In the genomic region with DNA sequence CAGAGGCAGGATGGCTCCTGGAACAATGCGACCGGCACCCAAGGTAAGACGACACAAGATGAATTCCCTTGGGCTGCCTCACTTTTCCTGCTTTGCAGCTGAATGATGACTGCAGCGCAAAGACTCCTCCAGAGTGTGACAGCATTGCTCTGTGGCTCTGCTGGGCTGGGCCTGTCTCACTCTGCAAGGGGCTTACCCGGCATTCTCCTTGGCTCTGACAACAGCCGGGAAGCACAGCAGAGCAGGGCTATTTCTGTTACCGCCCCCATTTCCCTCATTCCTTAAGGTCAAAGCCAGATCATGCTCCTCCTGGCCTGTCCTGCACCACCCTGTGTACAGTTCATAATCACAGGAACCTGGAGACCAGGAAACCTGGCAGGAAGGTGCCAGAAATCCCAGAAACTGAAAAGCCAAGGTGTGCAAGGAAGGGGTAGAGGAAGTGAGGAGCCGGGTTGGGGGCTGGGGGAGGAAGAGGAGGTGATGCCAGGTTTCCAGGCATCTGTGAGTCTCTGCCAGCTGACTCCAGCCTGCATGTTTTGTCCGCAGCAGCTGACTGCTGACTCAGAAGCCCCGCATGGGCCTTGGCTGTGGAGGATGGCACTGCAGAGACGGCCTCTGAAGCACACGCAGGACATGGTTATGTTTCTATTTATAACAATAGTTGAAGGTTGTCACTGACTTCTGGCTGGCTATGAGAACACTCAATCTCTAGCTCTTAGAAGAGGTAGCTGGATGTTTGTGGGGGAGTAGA, we compare ENCODE assay signal across 9 cellular contexts.
DNase-seq lines count a peak whose midpoint lies in the region; ATAC-seq and TF ChIP-seq lines count a peak whose summit lies in the region.
"Had no signal": no experiment of that assay in that cellular context is flagged by ENCODE, and none has a peak within 500 bp of the region (broad histone marks: within the 10 kb centered on the region; RNA-seq: fewer than 3 reads in every experiment).

No MANE protein-coding gene starts in this region.

- no TSS peak for BruUV-seq in Calu3 (replicated peaks; lab: Mats Ljungman, UMichigan)

- H3K4me3 Mint-ChIP-seq in osteocyte (ENCODE audit: unreplicated experiment) (peak overlapping the region; percentile 11), Calu3 (ENCODE audit: low read depth, unreplicated experiment) (no peak overlapping the region)
- H3K4me3 Mint-ChIP-seq in naive thymus-derived CD8-positive, alpha-beta T cell = no peak overlapping the region

- H3K27ac ChIP-seq in VCaP = peak overlapping the region; percentile 27
- H3K27ac ChIP-seq: neutrophil had no signal

- H3K36me3 Mint-ChIP-seq in osteocyte (ENCODE audit: unreplicated experiment) (peaks cover 3% of the 10 kb centered on the region), Calu3 (ENCODE audit: insufficient read depth, unreplicated experiment) (no peaks in the 10 kb centered on the region)
- H3K36me3 Mint-ChIP-seq in naive thymus-derived CD8-positive, alpha-beta T cell = peaks cover 0 to 14% (median 4%) of the 10 kb centered on the region in 3 donors

- CTCF ChIA-PET in Calu3 (lab: Charles Lee) = interaction anchor here (0.6 to 0.9 kb wide), 2 partner anchors 165 to 174 kb away, joined by 4 read pairs; no protein-coding TSS in a partner anchor

- DNase-seq in GOT3 (lab: John Stamatoyannopoulos, UW) = peak; percentile 34
- peak; percentile 72 for DNase-seq in glomerular endothelial cell (ENCODE audit: extremely low read depth, low read depth, low spot score)
- DNase-seq in osteocyte (ENCODE audit: extremely low spot score, unreplicated experiment) = no peak
- no peak for DNase-seq in Calu3
- DNase-seq in naive thymus-derived CD8-positive, alpha-beta T cell = no peak

- no peak for TF ChIP-seq POLR2A in GM18505 (IDR thresholded peaks at IDR 0.05; ENCODE audit: borderline replicate concordance, extremely low read depth, insufficient read depth, insufficient read length)

- H3K27ac Mint-ChIP-seq in osteocyte (ENCODE audit: unreplicated experiment) (peak overlapping the region; percentile 92), Calu3 (ENCODE audit: unreplicated experiment) (no peak overlapping the region)
- H3K27ac Mint-ChIP-seq in naive thymus-derived CD8-positive, alpha-beta T cell = no peak overlapping the region

- ATAC-seq in GM18505 (IDR thresholded peaks at IDR 0.05; ENCODE audit: unreplicated experiment) (no peak), GM18858 (IDR thresholded peaks at IDR 0.05; ENCODE audit: unreplicated experiment) (no peak)
- ATAC-seq in naive thymus-derived CD8-positive, alpha-beta T cell = no peak

- no peaks in the 10 kb centered on the region for H3K27me3 Mint-ChIP-seq in osteocyte (ENCODE audit: unreplicated experiment)
- no peaks in the 10 kb centered on the region for H3K27me3 Mint-ChIP-seq in Calu3 (ENCODE audit: unreplicated experiment)
- H3K27me3 Mint-ChIP-seq in naive thymus-derived CD8-positive, alpha-beta T cell = no peaks in the 10 kb centered on the region

- POLR2A ChIA-PET in naive thymus-derived CD8-positive, alpha-beta T cell (lab: Charles Lee) = no interaction called here

- intact Hi-C loops in Calu3 (cut with micrococcal nuclease; ENCODE audit: unreplicated experiment) = no loop called here

- TF ChIP-seq CTCF in VCaP (conservative IDR thresholded peaks at IDR 0.05) (peak; percentile 69), osteocyte (IDR thresholded peaks at IDR 0.05) (peak; percentile 64), Calu3 (IDR thresholded peaks at IDR 0.05; ENCODE audit: unreplicated experiment) (no peak)

- H3K9me3 Mint-ChIP-seq in osteocyte (ENCODE audit: unreplicated experiment) (no peaks in the 10 kb centered on the region), Calu3 (ENCODE audit: low read depth, unreplicated experiment) (no peaks in the 10 kb centered on the region)
- no peaks in the 10 kb centered on the region for H3K9me3 Mint-ChIP-seq in naive thymus-derived CD8-positive, alpha-beta T cell

- peaks cover 31% of the 10 kb centered on the region for H3K4me1 Mint-ChIP-seq in osteocyte (ENCODE audit: unreplicated experiment)
- H3K4me1 Mint-ChIP-seq in Calu3 (ENCODE audit: low read depth, unreplicated experiment) = no peaks in the 10 kb centered on the region
- H3K4me1 Mint-ChIP-seq in naive thymus-derived CD8-positive, alpha-beta T cell = peaks cover 0 to 7% (median 3%) of the 10 kb centered on the region in 4 donors

Comparison
In these comparisons a context has a peak if more than half of its experiments do, and no peak if none do; other contexts are left out.
1. DNase-seq: peak in GOT3 (single experiment) and glomerular endothelial cell (single experiment); none in osteocyte (single experiment), Calu3 (single experiment) and naive thymus-derived CD8-positive, alpha-beta T cell (0 of 10).